Comparison of ENCODE assay signal across 9 cellular contexts in the genomic region with DNA sequence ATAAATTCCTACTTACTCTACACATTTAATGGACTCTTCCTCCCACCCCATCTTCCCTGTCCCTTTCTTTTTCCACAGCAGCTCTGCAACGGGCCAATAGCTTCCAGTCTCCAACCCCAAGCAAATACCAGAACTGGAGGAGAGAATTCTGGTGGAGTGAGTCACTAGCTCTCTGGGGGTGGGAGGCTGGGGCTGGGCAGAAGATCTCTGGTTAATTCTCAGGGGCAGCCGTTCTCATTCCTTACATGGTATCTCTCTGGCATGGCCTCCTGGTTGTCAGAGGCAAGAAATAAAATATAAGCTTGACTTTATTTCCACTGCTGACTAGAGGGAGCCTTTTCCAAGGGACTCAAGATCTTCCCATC.
DNase-seq lines count a peak whose midpoint lies in the region; ATAC-seq, FAIRE-seq and TF ChIP-seq lines count a peak whose summit lies in the region.
"Had no signal": no experiment of that assay in that cellular context is flagged by ENCODE, and none has a peak within 500 bp of the region (broad histone marks: within the 10 kb centered on the region; RNA-seq: fewer than 3 reads in every experiment).

No MANE protein-coding gene starts in this region.

- WGBS in SK-N-SH (ENCODE audit: low lambda C conversion rate) = 5% methylated on average over 2 of the region's 2 CpGs

- H3K27ac Mint-ChIP-seq in activated naive CD4-positive, alpha-beta T cell treated with anti-CD3 and anti-CD28 coated beads, Interleukin-2, amount 10 ng/mL, durations not matched to agents 7 days and 5 days = no peak overlapping the region

- peaks cover 19% of the 10 kb centered on the region for H3K4me1 Mint-ChIP-seq in activated naive CD4-positive, alpha-beta T cell treated with anti-CD3 and anti-CD28 coated beads, Interleukin-2, amount 10 ng/mL, durations not matched to agents 7 days and 5 days

- no peak overlapping the region for H2AFZ ChIP-seq in SK-N-SH (ENCODE audit: low read depth)

- H3K36me3 ChIP-seq in SK-N-SH (replicated peaks in 1 of 2; ENCODE audit: control insufficient read depth in 1 of 2, insufficient read depth in 2 of 2, low read length in 1 of 2) = no peaks in the 10 kb centered on the region
- H3K36me3 ChIP-seq in rectal smooth muscle tissue (ENCODE audit: control insufficient read depth, insufficient read depth, low read length) = no peaks in the 10 kb centered on the region

- no peak for TF ChIP-seq RAD21 in SK-N-SH (IDR thresholded peaks at IDR 0.05; ENCODE audit: low read length)

- no peak for FAIRE-seq in GM19239 (lab: Jason Lieb, UNC)
- FAIRE-seq: GM12878 had no signal

- CTCF ChIA-PET in SK-N-SH (lab: Yijun Ruan, JAX) = interaction anchor here (0.7 to 19.2 kb wide), 11 partner anchors 9 to 627 kb away, joined by 3 to 488 read pairs (median 11); no protein-coding TSS in a partner anchor
- CTCF ChIA-PET in activated naive CD4-positive, alpha-beta T cell treated with anti-CD3 and anti-CD28 coated beads, Interleukin-2, amount 10 ng/mL, durations not matched to agents 7 days and 5 days (lab: Charles Lee) = interaction anchor here (0.9 to 17.7 kb wide), 7 partner anchors 15 to 245 kb away, joined by 3 to 532 read pairs (median 3); no protein-coding TSS in a partner anchor

- H3K4me3 ChIP-seq in SK-N-SH (ENCODE audit: low read depth in 2 of 2, low read length in 1 of 2) (peak overlapping the region; percentile 4 to 63; a peak in 3 of 4 replicates), rectal smooth muscle tissue (ENCODE audit: low read length) (no peak overlapping the region)
- H3K4me3 ChIP-seq: GM12878 had no signal

- H3K27ac ChIP-seq in SK-N-SH (ENCODE audit: low read depth in 2 of 2, low read length in 1 of 2) (peak overlapping the region; percentile 51 to 100; a peak in 3 of 4 replicates), rectal smooth muscle tissue (ENCODE audit: low read depth, low read length) (peak overlapping the region; percentile 86)

- H4K20me1 ChIP-seq in SK-N-SH (ENCODE audit: insufficient read depth) = no peaks in the 10 kb centered on the region

- H3K36me3 Mint-ChIP-seq in activated naive CD4-positive, alpha-beta T cell treated with anti-CD3 and anti-CD28 coated beads, Interleukin-2, amount 10 ng/mL, durations not matched to agents 7 days and 5 days = no peaks in the 10 kb centered on the region

- H3K27me3 Mint-ChIP-seq in activated naive CD4-positive, alpha-beta T cell treated with anti-CD3 and anti-CD28 coated beads, Interleukin-2, amount 10 ng/mL, durations not matched to agents 7 days and 5 days = peaks cover 11% of the 10 kb centered on the region

- peak in 1 of 2 experiments; percentile 90; a peak in 2 of 4 replicates for TF ChIP-seq EP300 in SK-N-SH (IDR thresholded peaks at IDR 0.05; ENCODE audit: borderline replicate concordance in 1 of 2, low read depth in 1 of 2, low read length in 1 of 2)

- peaks cover 70% of the 10 kb centered on the region for H3F3A ChIP-seq in SK-N-SH (replicated peaks; ENCODE audit: insufficient read depth)

- H3K4me1 ChIP-seq in SK-N-SH (ENCODE audit: control insufficient read depth in 1 of 2, insufficient read depth in 2 of 2, low read depth in 1 of 2, low read length in 1 of 2) (peaks cover 27 to 44% of the 10 kb centered on the region in 2 experiments), rectal smooth muscle tissue (ENCODE audit: control insufficient read depth, insufficient read depth, low read length) (peaks cover 19% of the 10 kb centered on the region)

- no peaks in the 10 kb centered on the region for H3K9me3 Mint-ChIP-seq in activated naive CD4-positive, alpha-beta T cell treated with anti-CD3 and anti-CD28 coated beads, Interleukin-2, amount 10 ng/mL, durations not matched to agents 7 days and 5 days

- no peaks in the 10 kb centered on the region for H3K9me3 ChIP-seq in SK-N-SH

- peak overlapping the region; percentile 96 for H3K4me2 ChIP-seq in SK-N-SH

- no peak for ATAC-seq in HG02852 (IDR thresholded peaks at IDR 0.05; ENCODE audit: unreplicated experiment)
- ATAC-seq in GM21367 (IDR thresholded peaks at IDR 0.05; ENCODE audit: unreplicated experiment) = no peak

- POLR2A ChIA-PET in SK-N-SH (lab: Yijun Ruan, JAX) = no interaction called here

- no peak for TF ChIP-seq CTCF in SK-N-SH (IDR thresholded peaks at IDR 0.05)

- H3K27me3 ChIP-seq in SK-N-SH (ENCODE audit: insufficient read depth) (no peaks in the 10 kb centered on the region), rectal smooth muscle tissue (ENCODE audit: control insufficient read depth, insufficient read depth, low read length) (no peaks in the 10 kb centered on the region)

- DNase-seq in DMS 273 treated with DMSO at 0.1 percent for 48 hours (lab: John Stamatoyannopoulos, UW) (peak; percentile 24), SK-N-SH (peak; percentile 7), glomerular endothelial cell (ENCODE audit: extremely low read depth, low read depth, low spot score) (peak; percentile 51), GM19239 (ENCODE audit: insufficient read length, low spot score) (no peak)
- no peak for DNase-seq in activated naive CD4-positive, alpha-beta T cell treated with anti-CD3 and anti-CD28 coated beads, Interleukin-2, amount 10 ng/mL, durations not matched to agents 7 days and 5 days

- peaks cover 28% of the 10 kb centered on the region for H3K79me2 ChIP-seq in SK-N-SH (ENCODE audit: insufficient read depth)

- peak overlapping the region; percentile 99 for H3K9ac ChIP-seq in SK-N-SH
- no peak overlapping the region for H3K9ac ChIP-seq in rectal smooth muscle tissue (ENCODE audit: low read length)

- H3K4me3 Mint-ChIP-seq in activated naive CD4-positive, alpha-beta T cell treated with anti-CD3 and anti-CD28 coated beads, Interleukin-2, amount 10 ng/mL, durations not matched to agents 7 days and 5 days = no peak overlapping the region

- no peaks in the 10 kb centered on the region for H3K9me2 ChIP-seq in SK-N-SH

TF ChIP-seq in SK-N-SH, 30 proteins besides CTCF, POLR2A, EP300 and RAD21 (continues in another document):
- TF ChIP-seq TCF12 (IDR thresholded peaks at IDR 0.05) = peak; percentile 88
- TF ChIP-seq NFIC (IDR thresholded peaks at IDR 0.05; ENCODE audit: borderline replicate concordance) = peak; percentile 84
- no peak for TF ChIP-seq RCOR1 (IDR thresholded peaks at IDR 0.05; ENCODE audit: low read length)
- TF ChIP-seq SIN3A (IDR thresholded peaks at IDR 0.05; ENCODE audit: borderline replicate concordance, low read depth, low read length) = peak; percentile 78; the same call in 1 of the 2 replicates
- no peak for TF ChIP-seq FOXJ3 (CRISPR knock-in tag; IDR thresholded peaks at IDR 0.05)
- peak; percentile 69; the same call in 1 of the 2 replicates for TF ChIP-seq FOXM1 (IDR thresholded peaks at IDR 0.05; ENCODE audit: low read depth)
- TF ChIP-seq, protein P1, sequence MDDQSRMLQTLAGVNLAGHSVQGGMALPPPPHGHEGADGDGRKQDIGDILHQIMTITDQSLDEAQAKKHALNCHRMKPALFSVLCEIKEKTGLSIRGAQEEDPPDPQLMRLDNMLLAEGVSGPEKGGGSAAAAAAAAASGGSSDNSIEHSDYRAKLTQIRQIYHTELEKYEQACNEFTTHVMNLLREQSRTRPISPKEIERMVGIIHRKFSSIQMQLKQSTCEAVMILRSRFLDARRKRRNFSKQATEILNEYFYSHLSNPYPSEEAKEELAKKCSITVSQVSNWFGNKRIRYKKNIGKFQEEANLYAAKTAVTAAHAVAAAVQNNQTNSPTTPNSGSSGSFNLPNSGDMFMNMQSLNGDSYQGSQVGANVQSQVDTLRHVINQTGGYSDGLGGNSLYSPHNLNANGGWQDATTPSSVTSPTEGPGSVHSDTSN (IDR thresholded peaks at IDR 0.05) = peak; percentile 79
- TF ChIP-seq, protein P2, sequence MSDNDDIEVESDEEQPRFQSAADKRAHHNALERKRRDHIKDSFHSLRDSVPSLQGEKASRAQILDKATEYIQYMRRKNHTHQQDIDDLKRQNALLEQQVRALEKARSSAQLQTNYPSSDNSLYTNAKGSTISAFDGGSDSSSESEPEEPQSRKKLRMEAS (IDR thresholded peaks at IDR 0.05; ENCODE audit: low read depth) = peak; percentile 41
- TF ChIP-seq, protein P3, sequence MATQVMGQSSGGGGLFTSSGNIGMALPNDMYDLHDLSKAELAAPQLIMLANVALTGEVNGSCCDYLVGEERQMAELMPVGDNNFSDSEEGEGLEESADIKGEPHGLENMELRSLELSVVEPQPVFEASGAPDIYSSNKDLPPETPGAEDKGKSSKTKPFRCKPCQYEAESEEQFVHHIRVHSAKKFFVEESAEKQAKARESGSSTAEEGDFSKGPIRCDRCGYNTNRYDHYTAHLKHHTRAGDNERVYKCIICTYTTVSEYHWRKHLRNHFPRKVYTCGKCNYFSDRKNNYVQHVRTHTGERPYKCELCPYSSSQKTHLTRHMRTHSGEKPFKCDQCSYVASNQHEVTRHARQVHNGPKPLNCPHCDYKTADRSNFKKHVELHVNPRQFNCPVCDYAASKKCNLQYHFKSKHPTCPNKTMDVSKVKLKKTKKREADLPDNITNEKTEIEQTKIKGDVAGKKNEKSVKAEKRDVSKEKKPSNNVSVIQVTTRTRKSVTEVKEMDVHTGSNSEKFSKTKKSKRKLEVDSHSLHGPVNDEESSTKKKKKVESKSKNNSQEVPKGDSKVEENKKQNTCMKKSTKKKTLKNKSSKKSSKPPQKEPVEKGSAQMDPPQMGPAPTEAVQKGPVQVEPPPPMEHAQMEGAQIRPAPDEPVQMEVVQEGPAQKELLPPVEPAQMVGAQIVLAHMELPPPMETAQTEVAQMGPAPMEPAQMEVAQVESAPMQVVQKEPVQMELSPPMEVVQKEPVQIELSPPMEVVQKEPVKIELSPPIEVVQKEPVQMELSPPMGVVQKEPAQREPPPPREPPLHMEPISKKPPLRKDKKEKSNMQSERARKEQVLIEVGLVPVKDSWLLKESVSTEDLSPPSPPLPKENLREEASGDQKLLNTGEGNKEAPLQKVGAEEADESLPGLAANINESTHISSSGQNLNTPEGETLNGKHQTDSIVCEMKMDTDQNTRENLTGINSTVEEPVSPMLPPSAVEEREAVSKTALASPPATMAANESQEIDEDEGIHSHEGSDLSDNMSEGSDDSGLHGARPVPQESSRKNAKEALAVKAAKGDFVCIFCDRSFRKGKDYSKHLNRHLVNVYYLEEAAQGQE (IDR thresholded peaks at IDR 0.05; ENCODE audit: low read depth, low read length) = 0 out of 2 replicates have a peak, but pooled peaks have one; percentile 24
- peak; percentile 60 for TF ChIP-seq POLR2AphosphoS5 (IDR thresholded peaks at IDR 0.05; ENCODE audit: low read depth, low read length)
- peak; percentile 96 for TF ChIP-seq JUND (IDR thresholded peaks at IDR 0.05)
- TF ChIP-seq FOSL2 (IDR thresholded peaks at IDR 0.05; ENCODE audit: borderline replicate concordance, low read depth) = peak; percentile 93
- TF ChIP-seq, protein P4, sequence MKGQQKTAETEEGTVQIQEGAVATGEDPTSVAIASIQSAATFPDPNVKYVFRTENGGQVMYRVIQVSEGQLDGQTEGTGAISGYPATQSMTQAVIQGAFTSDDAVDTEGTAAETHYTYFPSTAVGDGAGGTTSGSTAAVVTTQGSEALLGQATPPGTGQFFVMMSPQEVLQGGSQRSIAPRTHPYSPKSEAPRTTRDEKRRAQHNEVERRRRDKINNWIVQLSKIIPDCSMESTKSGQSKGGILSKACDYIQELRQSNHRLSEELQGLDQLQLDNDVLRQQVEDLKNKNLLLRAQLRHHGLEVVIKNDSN (IDR thresholded peaks at IDR 0.05; ENCODE audit: borderline replicate concordance, low read depth) = no peak

Comparison
In these comparisons a context has a peak if more than half of its experiments do, and no peak if none do; other contexts are left out.
1. DNase-seq: peak in DMS 273 treated with DMSO at 0.1 percent for 48 hours (single experiment), SK-N-SH (single experiment) and glomerular endothelial cell (single experiment); none in GM19239 (single experiment) and activated naive CD4-positive, alpha-beta T cell treated with anti-CD3 and anti-CD28 coated beads, Interleukin-2, amount 10 ng/mL, durations not matched to agents 7 days and 5 days (single experiment).